Comparison of ENCODE assay signal across 21 cellular contexts in genomic region chr5:163383754-163384153, GRCh38. TPM values are rescaled to one million over a fixed set of nuclear protein-coding genes. Genes with fewer than 3 reads are reported as not detected.
DNase-seq lines count a peak whose midpoint lies in the region; ATAC-seq, FAIRE-seq and TF ChIP-seq lines count a peak whose summit lies in the region.
"Had no signal": no experiment of that assay in that cellular context is flagged by ENCODE, and none has a peak within 500 bp of the region (broad histone marks: within the 10 kb centered on the region; RNA-seq: fewer than 3 reads in every experiment).

No MANE protein-coding gene starts in this region.

- H3K4me2 ChIP-seq in K562 (ENCODE audit: insufficient read depth, low read length) = no peak overlapping the region
- H3K4me2 ChIP-seq: BLaER1 had no signal

- no peak overlapping the region for H2AFZ ChIP-seq in K562 (ENCODE audit: low read depth, low read length)

- no peak for TF ChIP-seq EP300 in K562 (IDR thresholded peaks at IDR 0.05; ENCODE audit: low read length)

- 31% methylated on average over 3 of the region's 3 CpGs for WGBS in K562 (ENCODE audit: insufficient coverage, low coverage, missing lambda C conversion rate)

- H3K27ac ChIP-seq in A673 (ENCODE audit: low read depth, low read length, poor library complexity, severe bottlenecking) (no peak overlapping the region), K562 (ENCODE audit: extremely low read depth, low read depth, low read length) (no peak overlapping the region), temporal lobe (ENCODE audit: low read depth, low read length) (peak overlapping the region; percentile 57)
- H3K27ac ChIP-seq: BLaER1, C4-2B had no signal

- H3K27me3 ChIP-seq in A673 (replicated peaks; ENCODE audit: insufficient read depth, low read depth, low read length, poor library complexity) = no peaks in the 10 kb centered on the region
- H3K27me3 ChIP-seq in K562 (ENCODE audit: control insufficient read depth in 2 of 2, insufficient read depth in 2 of 2, low read length in 2 of 2) = no peaks in the 10 kb centered on the region
- H3K27me3 ChIP-seq: BLaER1 had no signal

- no peaks in the 10 kb centered on the region for H3K9me1 ChIP-seq in K562 (ENCODE audit: control insufficient read depth, insufficient read depth, low read length)

- TF ChIP-seq RAD21 in K562 (CRISPR knock-in tag; conservative IDR thresholded peaks at IDR 0.05 in 1 of 2, IDR thresholded peaks at IDR 0.05 in 1 of 2) = no peak

- DNase-seq in A673 (ENCODE audit: low spot score) = peak; percentile 64
- no peak for DNase-seq in K562 (ENCODE audit: extremely low read depth in 1 of 4, low spot score in 3 of 4)
- DNase-seq in left colon = no peak
- no peak for DNase-seq in superior temporal gyrus (ENCODE audit: extremely low spot score)
- no peak for DNase-seq in NCI-H226
- DNase-seq: 8988T; Caco-2; CD4-positive, CD25-positive, alpha-beta regulatory T cell; CD8-positive, alpha-beta T cell; DMS153; DND-41; GOT3; HFFc6 had no signal

- no peak for TF ChIP-seq POLR2A in K562 (conservative IDR thresholded peaks at IDR 0.05)

- in situ Hi-C loops in K562 (cut with MboI) = no loop called here

- intact Hi-C loops in A673 (cut with micrococcal nuclease; ENCODE audit: unreplicated experiment) = no loop called here
- intact Hi-C loops in K562 (cut with micrococcal nuclease) = no loop called here
- intact Hi-C loops in left colon (cut with DNase I, micrococcal nuclease) = no loop called here

- FAIRE-seq in K562 (lab: Jason Lieb, UNC) = no peak
- FAIRE-seq: G401.6, GM12892, H54 had no signal

- BruUV-seq in A673 (replicated peaks; lab: Mats Ljungman, UMichigan) = no TSS peak
- no TSS peak for BruUV-seq in K562 (replicated peaks; lab: Mats Ljungman, UMichigan)

- TF ChIP-seq CTCF in A673 (conservative IDR thresholded peaks at IDR 0.05; ENCODE audit: low read depth, low read length) (no peak), K562 (IDR thresholded peaks at IDR 0.05 in 2 of 3, conservative IDR thresholded peaks at IDR 0.05 in 1 of 3; ENCODE audit: insufficient read depth in 2 of 3, low read depth in 1 of 3, low read length in 3 of 3) (no peak)

- POLR2A ChIA-PET in A673 (lab: Charles Lee; ENCODE audit: low non-redundant PET) (no interaction called here), K562 (lab: Yijun Ruan, JAX) (no interaction called here)

- no peaks in the 10 kb centered on the region for H4K20me1 ChIP-seq in K562 (replicated peaks; ENCODE audit: control insufficient read depth, insufficient read depth, low read length)
- H4K20me1 ChIP-seq: BLaER1 had no signal

- CTCF ChIA-PET in A673 (lab: Charles Lee) = no interaction called here
- CTCF ChIA-PET in K562 (lab: Yijun Ruan, JAX; ENCODE audit: low intra/inter-chr PET ratio) = no interaction called here

- H3K4me1 ChIP-seq in A673 (ENCODE audit: insufficient read depth, low read length, poor library complexity, severe bottlenecking) (peaks cover 15% of the 10 kb centered on the region), K562 (replicated peaks in 1 of 2; ENCODE audit: control insufficient read depth in 2 of 2, insufficient read depth in 2 of 2, low read length in 2 of 2) (peaks cover 0 to 14% of the 10 kb centered on the region in 2 experiments; a peak in 3 of 5 replicates)
- H3K4me1 ChIP-seq: BLaER1 had no signal

- H3K4me3 ChIP-seq in A673 (ENCODE audit: low read depth, low read length, poor library complexity, severe bottlenecking) = no peak overlapping the region
- no peak overlapping the region for H3K4me3 ChIP-seq in K562
- H3K4me3 ChIP-seq: BLaER1, HAP-1 had no signal

- no peaks in the 10 kb centered on the region for H3K79me2 ChIP-seq in K562 (ENCODE audit: control insufficient read depth, insufficient read depth, low read length)

- H3K9ac ChIP-seq in K562 (ENCODE audit: insufficient read depth in 1 of 2, low read depth in 2 of 2, low read length in 2 of 2) = no peak overlapping the region
- H3K9ac ChIP-seq: BLaER1 had no signal

- H3K36me3 ChIP-seq in A673 (ENCODE audit: insufficient read depth, low read length, poor library complexity, severe bottlenecking) = no peaks in the 10 kb centered on the region
- H3K36me3 ChIP-seq in K562 (ENCODE audit: control insufficient read depth, insufficient read depth, low read length) = no peaks in the 10 kb centered on the region
- H3K36me3 ChIP-seq: BLaER1, HAP-1 had no signal

- H3K9me3 ChIP-seq in A673 (ENCODE audit: low read depth, low read length, poor library complexity, severe bottlenecking) (no peaks in the 10 kb centered on the region), K562 (replicated peaks; ENCODE audit: control insufficient read depth, insufficient read depth, low read depth, low read length) (no peaks in the 10 kb centered on the region)
- H3K9me3 ChIP-seq: Caco-2, HAP-1 had no signal

- no peak for ATAC-seq in K562
- peak; percentile 38 for ATAC-seq in left colon
- ATAC-seq in HG02571 (IDR thresholded peaks at IDR 0.05; ENCODE audit: unreplicated experiment) = no peak
- ATAC-seq: CD8-positive, alpha-beta T cell had no signal

TF ChIP-seq in K562, 482 proteins besides CTCF, POLR2A, EP300 and RAD21:
- TF ChIP-seq NFIC (IDR thresholded peaks at IDR 0.05) (peak; percentile 39; the same call in 1 of the 2 replicates), CBX3 (IDR thresholded peaks at IDR 0.05; ENCODE audit: borderline replicate concordance in 1 of 2, low read length in 2 of 2) (no peak)

RNA-seq across cellular contexts. Expression of gene CCNG1, which starts 53.6 kb away (rescaled TPM):
- total RNA-seq in A673 (2021) (130 and 151 TPM in 2 replicates), K562 (2014; rRNA removed) (121 and 122 TPM in 2 replicates), K562 (2014; rRNA removed; fragmentation: Illumina TruSeq; extraction: Trizol) (245 and 271 TPM in 2 replicates), K562 (2015; rRNA removed; fragmentation: Illumina TruSeq; extraction: Trizol) (238 and 259 TPM in 2 replicates), K562 (2021) (180 and 184 TPM in 2 replicates), left colon (100 to 1,000 TPM; 162 to 196 TPM), temporal lobe (65.9 TPM)
- total RNA-seq in K562 (2011; cell fraction: chromatin; rRNA removed; ENCODE audit: low replicate concordance) = 46.7 and 153 TPM in 2 replicates
- 21.3 and 35.3 TPM in 2 replicates for total RNA-seq in K562 (2011; cell fraction: nucleolus; rRNA removed)
- 54.8 and 92.8 TPM in 2 replicates for total RNA-seq in K562 (2011; cell fraction: nucleoplasm; rRNA removed)
- polyA plus RNA-seq in K562 (2011; rRNA removed) (293 and 356 TPM in 2 replicates), K562 (2014; fragmentation: Illumina TruSeq; extraction: Trizol) (184 and 217 TPM in 2 replicates), K562 (2014; fragmentation: Nextera tagmentation; extraction: Ambion mirVana) (100 to 1,000 TPM; 254 to 290 TPM), K562 (2014; rRNA removed) (101 and 121 TPM in 2 replicates)
- 37.8 and 116 TPM in 2 replicates for polyA plus RNA-seq in K562 (2011; cell fraction: cytosol; rRNA removed)
- 94.3 and 254 TPM in 2 replicates for polyA plus RNA-seq in K562 (2011; cell fraction: nucleus; rRNA removed)
- 171 and 344 TPM in 2 replicates for polyA plus RNA-seq in K562 (2012)
- polyA minus RNA-seq in K562 (2011; rRNA and poly(A)+ RNA removed) = 286 and 479 TPM in 2 replicates
- 124 and 144 TPM in 2 replicates for polyA minus RNA-seq in K562 (2011; cell fraction: cytosol; rRNA and poly(A)+ RNA removed)
- 29.1 and 78.5 TPM in 2 replicates for polyA minus RNA-seq in K562 (2011; cell fraction: nucleus; rRNA and poly(A)+ RNA removed)
